Comparison of ENCODE assay signal across 33 cellular contexts in the genomic region with DNA sequence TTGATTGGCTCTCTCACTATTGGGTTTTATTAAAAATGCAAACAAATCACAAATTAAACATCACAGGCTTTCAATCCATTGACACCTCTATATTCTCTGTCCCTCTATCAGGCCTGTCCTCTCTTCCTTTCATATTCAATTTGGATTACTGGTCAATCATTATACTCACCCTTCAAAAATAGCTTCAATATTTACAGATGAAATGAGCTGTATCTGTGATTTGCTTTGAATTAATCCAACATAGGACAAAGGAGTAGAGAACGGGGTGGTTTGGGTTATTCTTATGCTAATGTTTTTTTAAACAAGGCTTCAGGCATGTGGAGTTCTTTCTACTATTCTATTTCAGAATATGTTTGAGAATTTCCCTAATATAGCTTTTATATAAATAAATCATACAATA. TPM values are rescaled to one million over a fixed set of nuclear protein-coding genes. Genes with fewer than 3 reads are reported as not detected.
"Had no signal": no experiment of that assay in that cellular context is flagged by ENCODE, and none has a peak within 500 bp of the region (broad histone marks: within the 10 kb centered on the region; RNA-seq: fewer than 3 reads in every experiment).

No MANE protein-coding gene starts in this region.

- DNase-seq: stimulated activated CD4-positive, alpha-beta T cell treated with anti-CD3 and anti-CD28 coated beads, Interleukin-2, amount 100 ng/mL, for 48 hours; stimulated activated CD4-positive, alpha-beta T cell treated with anti-CD3 and anti-CD28 coated beads, Interleukin-4, amount 100 ng/mL, for 1 hour; stimulated activated CD4-positive, alpha-beta T cell treated with anti-CD3 and anti-CD28 coated beads, Interleukin-4, amount 100 ng/mL, for 24 hours; stimulated activated CD4-positive, alpha-beta T cell treated with anti-CD3 and anti-CD28 coated beads, Interleukin-4, amount 100 ng/mL, for 4 hours; stimulated activated CD8-positive, alpha-beta memory T cell treated with anti-CD3 and anti-CD28 coated beads, Interleukin-4, amount 100 ng/mL, for 48 hours; stimulated activated naive B cell treated with anti-CD40 and anti-IgM and Interleukin-4, amounts not matched to agents 10 μg/mL and 1 μg/mL and 100 μg/mL, for 72 hours; stimulated activated naive CD4-positive, alpha-beta T cell; stimulated activated naive CD4-positive, alpha-beta T cell treated with Interleukin-2 at 50 U/mL for 16 hours; stimulated activated naive CD8-positive, alpha-beta T cell treated with anti-CD3 and anti-CD28 coated beads, Interleukin-15, amount 100 ng/mL, for 72 hours; stimulated activated naive CD8-positive, alpha-beta T cell treated with anti-CD3 and anti-CD28 coated beads, Interleukin-15, Interleukin-2, amounts not matched to agents 100 U/mL and 50 U/mL, for 24 hours; stomach; substantia nigra; testis; thyroid gland; tibial artery; transverse colon; upper lobe of left lung; upper lobe of right lung; uterus had no signal

- FAIRE-seq: urothelium cell line had no signal

- H3K36me3 Mint-ChIP-seq: stimulated activated effector memory CD8-positive, alpha-beta T cell treated with anti-CD3 and anti-CD28 coated beads, Interleukin-12 subunit alpha, Interleukin-12 subunit beta, amount 100 ng/mL, for 72 hours; stimulated activated memory B cell treated with anti-CD40 and anti-IgM and Interleukin-4, amounts not matched to agents 10 μg/mL and 1 μg/mL and 100 μg/mL, for 72 hours; stimulated activated naive B cell treated with anti-CD40 and anti-IgM and Interleukin-4, amounts not matched to agents 10 μg/mL and 1 μg/mL and 100 μg/mL, for 72 hours; type B pancreatic cell had no signal

- H3K4me1 Mint-ChIP-seq: stimulated activated effector memory CD8-positive, alpha-beta T cell treated with anti-CD3 and anti-CD28 coated beads, Interleukin-12 subunit alpha, Interleukin-12 subunit beta, amount 100 ng/mL, for 72 hours had no signal

- H3K27me3 Mint-ChIP-seq: stimulated activated memory B cell treated with anti-CD40 and anti-IgM and Interleukin-4, amounts not matched to agents 10 μg/mL and 1 μg/mL and 100 μg/mL, for 72 hours; stimulated activated naive B cell treated with anti-CD40 and anti-IgM and Interleukin-4, amounts not matched to agents 10 μg/mL and 1 μg/mL and 100 μg/mL, for 72 hours had no signal

- H3K9me3 Mint-ChIP-seq: stimulated activated effector memory CD8-positive, alpha-beta T cell treated with anti-CD3 and anti-CD28 coated beads, Interleukin-12 subunit alpha, Interleukin-12 subunit beta, amount 100 ng/mL, for 72 hours; stimulated activated memory B cell treated with anti-CD40 and anti-IgM and Interleukin-4, amounts not matched to agents 10 μg/mL and 1 μg/mL and 100 μg/mL, for 72 hours; stimulated activated naive B cell treated with anti-CD40 and anti-IgM and Interleukin-4, amounts not matched to agents 10 μg/mL and 1 μg/mL and 100 μg/mL, for 72 hours; stimulated activated naive CD8-positive, alpha-beta T cell treated with anti-CD3 and anti-CD28 coated beads, Interleukin-15, Interleukin-2, amounts not matched to agents 100 ng/mL and 50 ng/mL, for 24 hours; type B pancreatic cell had no signal

- H3K4me3 Mint-ChIP-seq: stimulated activated effector memory CD8-positive, alpha-beta T cell treated with anti-CD3 and anti-CD28 coated beads, Interleukin-12 subunit alpha, Interleukin-12 subunit beta, amount 100 ng/mL, for 72 hours; stimulated activated memory B cell treated with anti-CD40 and anti-IgM and Interleukin-4, amounts not matched to agents 10 μg/mL and 1 μg/mL and 100 μg/mL, for 72 hours; stimulated activated naive B cell treated with anti-CD40 and anti-IgM and Interleukin-4, amounts not matched to agents 10 μg/mL and 1 μg/mL and 100 μg/mL, for 72 hours; stimulated activated naive CD8-positive, alpha-beta T cell treated with anti-CD3 and anti-CD28 coated beads, Interleukin-15, amount 100 ng/mL, for 72 hours; stimulated activated naive CD8-positive, alpha-beta T cell treated with anti-CD3 and anti-CD28 coated beads, Interleukin-15, Interleukin-2, amounts not matched to agents 100 ng/mL and 50 ng/mL, for 24 hours; type B pancreatic cell had no signal

- H3K4me3 ChIP-seq: stomach, suprapubic skin, testis, thoracic aorta, thyroid gland, tibial artery, tibial nerve, transverse colon, upper lobe of left lung, upper lobe of right lung, uterus, vagina had no signal

- H3K27ac Mint-ChIP-seq: stimulated activated effector memory CD8-positive, alpha-beta T cell treated with anti-CD3 and anti-CD28 coated beads, Interleukin-12 subunit alpha, Interleukin-12 subunit beta, amount 100 ng/mL, for 72 hours; stimulated activated memory B cell treated with anti-CD40 and anti-IgM and Interleukin-4, amounts not matched to agents 10 μg/mL and 1 μg/mL and 100 μg/mL, for 72 hours; stimulated activated naive B cell treated with anti-CD40 and anti-IgM and Interleukin-4, amounts not matched to agents 10 μg/mL and 1 μg/mL and 100 μg/mL, for 72 hours; stimulated activated naive CD8-positive, alpha-beta T cell treated with anti-CD3 and anti-CD28 coated beads, Interleukin-15, amount 100 ng/mL, for 72 hours; stimulated activated naive CD8-positive, alpha-beta T cell treated with anti-CD3 and anti-CD28 coated beads, Interleukin-15, Interleukin-2, amounts not matched to agents 100 ng/mL and 50 ng/mL, for 24 hours; type B pancreatic cell had no signal

- H3K27me3 ChIP-seq: stomach, suprapubic skin, testis, thyroid gland, tibial artery, tibial nerve, transverse colon, upper lobe of left lung, uterus, vagina had no signal

- ATAC-seq: stimulated activated effector memory CD8-positive, alpha-beta T cell treated with anti-CD3 and anti-CD28 coated beads, Interleukin-12 subunit alpha, Interleukin-12 subunit beta, amount 100 ng/mL, for 72 hours; stimulated activated memory B cell treated with anti-CD40 and anti-IgM and Interleukin-4, amounts not matched to agents 10 μg/mL and 1 μg/mL and 100 μg/mL, for 72 hours; stimulated activated naive B cell treated with anti-CD40 and anti-IgM and Interleukin-4, amounts not matched to agents 10 μg/mL and 1 μg/mL and 100 μg/mL, for 72 hours; stimulated activated naive CD8-positive, alpha-beta T cell treated with anti-CD3 and anti-CD28 coated beads, Interleukin-15, amount 100 ng/mL, for 72 hours; stimulated activated naive CD8-positive, alpha-beta T cell treated with anti-CD3 and anti-CD28 coated beads, Interleukin-15, Interleukin-2, amounts not matched to agents 100 U/mL and 50 U/mL, for 24 hours; upper lobe of right lung had no signal

- H3K4me1 ChIP-seq: stomach, suprapubic skin, testis, thyroid gland, tibial artery, tibial nerve, transverse colon, upper lobe of left lung, upper lobe of right lung, uterus, vagina had no signal

- H3K36me3 ChIP-seq: stomach, suprapubic skin, thoracic aorta, thyroid gland, tibial artery, tibial nerve, transverse colon, upper lobe of left lung, upper lobe of right lung, uterus, vagina had no signal

- H3K27ac ChIP-seq: stomach, suprapubic skin, testis, thoracic aorta, thyroid gland, tibial artery, tibial nerve, transverse colon, upper lobe of left lung, upper lobe of right lung, uterus, vagina had no signal

RNA-seq across cellular contexts. Expression of a gene that starts 2.3 kb away (rescaled TPM):
- total RNA-seq: stomach, subcutaneous adipose tissue, suprapubic skin, temporal lobe, testis, thoracic aorta, thyroid gland, tibial nerve, transverse colon, upper lobe of left lung, upper lobe of right lung, ureter, urinary bladder, uterus, vagina had no signal
- polyA plus RNA-seq: stomach, thymus, urinary bladder had no signal

RNA-seq across cellular contexts. Expression of a gene that starts 36.3 kb away (rescaled TPM):
- total RNA-seq: stomach, subcutaneous adipose tissue, suprapubic skin, temporal lobe, testis, thoracic aorta, thyroid gland, tibial nerve, transverse colon, upper lobe of left lung, upper lobe of right lung, ureter, urinary bladder, uterus, vagina had no signal
- polyA plus RNA-seq: stomach, thymus, urinary bladder had no signal

RNA-seq across cellular contexts. Expression of a gene that starts 53.7 kb away (rescaled TPM):
- total RNA-seq: stomach, subcutaneous adipose tissue, temporal lobe, testis, thyroid gland, tibial nerve, transverse colon, upper lobe of right lung, ureter, urinary bladder, uterus had no signal
- polyA plus RNA-seq: urinary bladder had no signal
